Comparison of ENCODE assay signal across 1 cellular context in the genomic region with DNA sequence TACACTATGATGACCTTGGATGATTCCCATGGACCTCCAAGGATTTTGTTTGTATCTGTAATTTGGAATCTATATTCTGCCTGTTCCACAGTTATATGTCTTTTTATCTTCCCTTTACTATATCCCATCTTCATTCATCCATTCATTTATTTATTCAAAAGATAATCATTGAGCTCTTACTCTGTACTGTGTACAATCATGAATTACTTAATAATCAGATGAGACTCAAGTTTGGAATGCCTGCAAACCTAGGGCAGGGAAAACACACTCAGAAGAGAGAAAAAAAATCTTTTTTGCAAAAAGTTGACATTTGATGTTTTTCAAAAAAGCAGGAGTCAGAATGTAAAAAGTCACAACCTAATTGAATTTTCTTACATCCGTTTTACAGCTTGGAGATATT.
TF ChIP-seq lines count a peak whose summit lies in the region.

No MANE protein-coding gene starts in this region.

TF ChIP-seq in IMR-90, 13 proteins besides CTCF, POLR2A, EP300 and RAD21 (continued from another document):
- TF ChIP-seq RCOR1 (IDR thresholded peaks at IDR 0.05; ENCODE audit: insufficient replicate concordance, low read length), result no peak
- TF ChIP-seq MXI1 (IDR thresholded peaks at IDR 0.05; ENCODE audit: borderline replicate concordance, low read depth, low read length), result no peak
- TF ChIP-seq MAZ (IDR thresholded peaks at IDR 0.05; ENCODE audit: borderline replicate concordance, low read depth, low read length), result no peak
- no peak for TF ChIP-seq RFX5 (IDR thresholded peaks at IDR 0.05; ENCODE audit: low read depth, low read length)
- TF ChIP-seq BHLHE40 (IDR thresholded peaks at IDR 0.05; ENCODE audit: low read depth, low read length), result no peak
- TF ChIP-seq CHD1 (IDR thresholded peaks at IDR 0.05; ENCODE audit: low read depth, low read length), result no peak
- TF ChIP-seq MAFK (IDR thresholded peaks at IDR 0.05; ENCODE audit: low read depth, low read length), result no peak
- no peak for TF ChIP-seq FOS (IDR thresholded peaks at IDR 0.05; ENCODE audit: low read depth, low read length)
- no peak for TF ChIP-seq NFE2L2 (IDR thresholded peaks at IDR 0.05; ENCODE audit: low read depth, low read length)
